Comparison of ENCODE assay signal across 8 cellular contexts in genomic region chrX:56733459-56734046, GRCh38. TPM values are rescaled to one million over a fixed set of nuclear protein-coding genes. Genes with fewer than 3 reads are reported as not detected.
DNase-seq lines count a peak whose midpoint lies in the region; ATAC-seq and TF ChIP-seq lines count a peak whose summit lies in the region.

No MANE protein-coding gene starts in this region.

- peaks cover 2% of the 10 kb centered on the region; the same call in 1 of the 3 replicates for H3K4me1 Mint-ChIP-seq in GM23338

- H3K36me3 Mint-ChIP-seq in GM23338 (ENCODE audit: low read depth), result peaks cover 23% of the 10 kb centered on the region

- no peak overlapping the region for H3K4me2 ChIP-seq in GM23338
- H3K4me2 ChIP-seq in osteoblast (ENCODE audit: insufficient read depth, low read length), result no peak overlapping the region

- H3K9me3 ChIP-seq in esophagus squamous epithelium (no peaks in the 10 kb centered on the region), osteoblast (ENCODE audit: low read depth, low read length) (no peaks in the 10 kb centered on the region)

- ATAC-seq in GM23338 (peak; percentile 28; the same call in 1 of the 3 replicates), GM18498 (IDR thresholded peaks at IDR 0.05; ENCODE audit: unreplicated experiment) (no peak), HG03280 (IDR thresholded peaks at IDR 0.05; ENCODE audit: unreplicated experiment) (no peak)

- TF ChIP-seq CTCF in GM23338 (conservative IDR thresholded peaks at IDR 0.05; ENCODE audit: low read depth in 2 of 2) (peak; percentile 49 to 52), esophagus squamous epithelium (IDR thresholded peaks at IDR 0.05) (peak; percentile 41 to 77 (median 51)), osteoblast (IDR thresholded peaks at IDR 0.05; ENCODE audit: extremely low read depth, low read depth, low read length) (peak; percentile 66)

- H3K27me3 ChIP-seq in GM23338 (ENCODE audit: insufficient read depth) (no peaks in the 10 kb centered on the region), esophagus squamous epithelium (no peaks in the 10 kb centered on the region), osteoblast (ENCODE audit: insufficient read depth, low read length) (peaks cover 9% of the 10 kb centered on the region)

- DNase-seq in DMS53 (lab: John Stamatoyannopoulos, UW) (peak; percentile 66), GM23338 (ENCODE audit: low spot score) (peak; percentile 73), NCI-H510A treated with DMSO at 0.1 percent for 48 hours (lab: John Stamatoyannopoulos, UW) (peak; percentile 44), esophagus squamous epithelium (lab: John Stamatoyannopoulos, UW) (no peak), osteoblast (ENCODE audit: insufficient read length, low spot score, missing footprints) (peak; percentile 58)
- peak; percentile 55 for DNase-seq in activated CD8-positive, alpha-beta memory T cell treated with anti-CD3 and anti-CD28 coated beads, Interleukin-2, amount 50 U/mL, for 4 hours

- H4K20me1 ChIP-seq in GM23338 (replicated peaks; ENCODE audit: insufficient read depth) (no peaks in the 10 kb centered on the region), osteoblast (ENCODE audit: insufficient read depth, low read length) (peaks cover 6% of the 10 kb centered on the region)

- intact Hi-C loops in esophagus squamous epithelium (cut with DNase I), result no loop called here

- no peaks in the 10 kb centered on the region; the same call in 2 of the 3 replicates for H3K9me3 Mint-ChIP-seq in GM23338

- H3K79me2 ChIP-seq in GM23338 (replicated peaks; ENCODE audit: insufficient read depth) (peaks cover 70% of the 10 kb centered on the region), osteoblast (ENCODE audit: insufficient read depth, low read length) (peaks cover 36% of the 10 kb centered on the region)

- 39 to 44% methylated on average over 2 of the region's 2 CpGs for WGBS in esophagus squamous epithelium, 2 donors

- no peaks in the 10 kb centered on the region for H3K36me3 ChIP-seq in GM23338 (ENCODE audit: insufficient read depth)
- H3K36me3 ChIP-seq in esophagus squamous epithelium, result peaks cover 0 to 17% (median 0%) of the 10 kb centered on the region in 3 donors
- no peaks in the 10 kb centered on the region for H3K36me3 ChIP-seq in osteoblast (ENCODE audit: insufficient read depth, low read length)

- H2AFZ ChIP-seq in GM23338 (no peak overlapping the region), osteoblast (ENCODE audit: low read length) (no peak overlapping the region)

- H3K4me3 ChIP-seq in GM23338 (no peak overlapping the region), esophagus squamous epithelium (no peak overlapping the region), osteoblast (ENCODE audit: insufficient read depth, low read length) (no peak overlapping the region)

- no peaks in the 10 kb centered on the region for H3K9me2 ChIP-seq in GM23338 (ENCODE audit: insufficient read depth)

- H3K4me1 ChIP-seq in GM23338 (ENCODE audit: insufficient read depth) (no peaks in the 10 kb centered on the region), esophagus squamous epithelium (peaks cover 0 to 28% (median under 1%) of the 10 kb centered on the region in 3 donors), osteoblast (ENCODE audit: insufficient read depth, low read length) (no peaks in the 10 kb centered on the region)

- H3K27me3 Mint-ChIP-seq in GM23338 (ENCODE audit: insufficient read depth, low read depth, poor library complexity), result peaks cover 2% of the 10 kb centered on the region

- no peak overlapping the region for H3K27ac ChIP-seq in GM23338 (ENCODE audit: low read depth)
- no peak overlapping the region for H3K27ac ChIP-seq in esophagus squamous epithelium
- no peak overlapping the region for H3K27ac ChIP-seq in osteoblast (ENCODE audit: low read depth, low read length)

- TF ChIP-seq POLR2A in esophagus squamous epithelium (IDR thresholded peaks at IDR 0.05), result no peak

- no peaks in the 10 kb centered on the region for H3F3A ChIP-seq in GM23338 (replicated peaks; ENCODE audit: low read depth)

- H3K27ac Mint-ChIP-seq in GM23338, result no peak overlapping the region

- no peak overlapping the region for H3K4me3 Mint-ChIP-seq in GM23338

TF ChIP-seq in GM23338, 12 proteins besides CTCF, POLR2A, EP300 and RAD21 (continues in another document):
- TF ChIP-seq EZH2 (IDR thresholded peaks at IDR 0.05; ENCODE audit: low read depth, unreplicated experiment) (no peak), POLR2AphosphoS5 (IDR thresholded peaks at IDR 0.05; ENCODE audit: low read depth) (no peak), CREB1 (CRISPR knock-in tag; IDR thresholded peaks at IDR 0.05; ENCODE audit: low read depth) (no peak), ETS1 (IDR thresholded peaks at IDR 0.05) (no peak), NANOG (IDR thresholded peaks at IDR 0.05; ENCODE audit: borderline replicate concordance) (no peak), STAT1 (IDR thresholded peaks at IDR 0.05; ENCODE audit: unreplicated experiment) (no peak), ZNF462 (CRISPR knock-in tag; IDR thresholded peaks at IDR 0.05) (no peak), ZNF331 (CRISPR knock-in tag; IDR thresholded peaks at IDR 0.05; ENCODE audit: low read depth) (no peak), JUNB (IDR thresholded peaks at IDR 0.05; ENCODE audit: unreplicated experiment) (no peak), ZNF114 (CRISPR knock-in tag; IDR thresholded peaks at IDR 0.05) (no peak)

RNA-seq across cellular contexts. Expression of gene NBDY, which starts 4.5 kb away (rescaled TPM):
- total RNA-seq in GM23338 (2014; rRNA removed; shearing (Covaris generic)), result 9.6 and 16.9 TPM in 2 replicates
- 197 and 206 TPM in 2 replicates for polyA plus RNA-seq in GM23338 (2016; fragmentation: Nextera tagmentation; extraction: Ambion mirVana)
- total RNA-seq in esophagus squamous epithelium (10 to 100 TPM in 2 of 4 donors, 1 to 10 TPM in 2; 8.3 to 17.7 (median 10.8) TPM), osteoblast (6.5 and 9.0 TPM in 2 replicates)
